ENCODE assay signal across 8 cellular contexts in the genomic region with DNA sequence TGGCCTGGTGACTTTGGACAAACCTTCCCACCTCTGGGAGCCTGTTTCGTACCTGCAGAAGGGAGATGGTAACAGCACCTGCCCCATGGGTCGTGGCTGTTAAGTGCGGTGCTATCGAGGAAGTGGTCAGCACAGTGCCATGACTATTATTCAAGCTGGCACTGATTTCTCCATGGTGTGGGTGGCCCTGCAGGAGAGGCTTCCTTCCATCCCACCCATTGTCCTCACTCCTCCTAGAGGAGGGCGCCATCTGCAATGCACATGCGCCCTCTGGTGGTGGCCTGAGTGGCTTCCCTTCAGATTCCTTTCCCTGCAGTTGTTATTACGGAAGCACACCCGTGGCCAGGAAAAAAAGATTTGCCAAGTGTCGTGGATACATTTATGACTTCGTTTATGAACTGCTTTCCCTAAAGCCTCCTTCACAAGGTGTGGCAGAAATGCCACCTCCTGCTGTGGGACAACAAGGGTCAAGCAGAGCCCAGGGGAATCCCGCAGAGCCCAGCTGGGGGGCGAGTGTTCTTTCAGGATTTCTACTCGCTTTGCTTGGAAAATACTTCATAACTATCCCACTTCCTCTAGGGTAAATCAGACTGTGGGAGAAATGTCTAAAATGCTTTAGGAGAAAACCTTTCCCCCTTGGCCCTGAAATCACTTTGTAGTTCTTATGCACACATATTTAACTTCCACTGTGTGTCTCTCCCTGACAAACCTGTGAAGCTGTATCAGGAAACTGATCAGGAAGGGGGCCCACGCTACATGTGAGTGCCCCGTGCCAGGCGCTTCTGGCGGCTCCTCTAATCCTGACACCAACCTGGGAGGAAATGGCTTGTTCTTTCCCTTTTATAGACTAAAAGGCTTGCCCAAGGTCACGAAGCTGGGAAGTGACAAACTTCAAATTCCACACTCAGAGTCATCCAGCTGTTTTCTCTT.
DNase-seq lines count a peak whose midpoint lies in the region; ATAC-seq and TF ChIP-seq lines count a peak whose summit lies in the region.

No MANE protein-coding gene starts in this region.

- H3K79me2 ChIP-seq in neural cell (replicated peaks; ENCODE audit: insufficient read depth, low read length): no peaks in the 10 kb centered on the region

- no peaks in the 10 kb centered on the region for H3K9me3 Mint-ChIP-seq in activated T-helper 1 cell treated with anti-CD3 and anti-CD28 coated beads, Interleukin-12 subunit alpha, Interleukin-12 subunit beta, Interleukin-2, Interleukin-4 antibody, amounts not matched to agents 30 ng/mL and 10 ng/mL and 1 ng/mL, durations not matched to agents 14 hours and 24 hours and 36 hours
- no peaks in the 10 kb centered on the region for H3K9me3 Mint-ChIP-seq in stimulated activated naive CD8-positive, alpha-beta T cell treated with anti-CD3 and anti-CD28 coated beads, Interleukin-15, amount 100 ng/mL, for 72 hours

- no peak for TF ChIP-seq EP300 in neural cell (conservative IDR thresholded peaks at IDR 0.05; ENCODE audit: poor library complexity, severe bottlenecking)

- peaks cover 3% of the 10 kb centered on the region for H3K36me3 Mint-ChIP-seq in activated T-helper 1 cell treated with anti-CD3 and anti-CD28 coated beads, Interleukin-12 subunit alpha, Interleukin-12 subunit beta, Interleukin-2, Interleukin-4 antibody, amounts not matched to agents 30 ng/mL and 10 ng/mL and 1 ng/mL, durations not matched to agents 14 hours and 24 hours and 36 hours (ENCODE audit: low read depth)

- intact Hi-C loops in Panc1 (cut with micrococcal nuclease; ENCODE audit: unreplicated experiment): loop anchor here (1.0 kb wide), 3 partner anchors 136 to 306 kb away; no protein-coding TSS in a partner anchor
- intact Hi-C loops in activated T-helper 1 cell treated with anti-CD3 and anti-CD28 coated beads, Interleukin-12 subunit alpha, Interleukin-12 subunit beta, Interleukin-2, Interleukin-4 antibody, amounts not matched to agents 30 ng/mL and 10 ng/mL and 1 ng/mL, durations not matched to agents 14 hours and 24 hours and 36 hours (cut with micrococcal nuclease): loop anchor here (1.0 to 2.0 kb wide), 3 partner anchors 75 to 374 kb away; a partner anchor contains a TSS

- peaks cover 41% of the 10 kb centered on the region for H3K4me1 Mint-ChIP-seq in activated T-helper 1 cell treated with anti-CD3 and anti-CD28 coated beads, Interleukin-12 subunit alpha, Interleukin-12 subunit beta, Interleukin-2, Interleukin-4 antibody, amounts not matched to agents 30 ng/mL and 10 ng/mL and 1 ng/mL, durations not matched to agents 14 hours and 24 hours and 36 hours (ENCODE audit: low read depth)
- peaks cover 33% of the 10 kb centered on the region for H3K4me1 Mint-ChIP-seq in stimulated activated naive CD8-positive, alpha-beta T cell treated with anti-CD3 and anti-CD28 coated beads, Interleukin-15, amount 100 ng/mL, for 72 hours

- H3K4me3 Mint-ChIP-seq in activated T-helper 1 cell treated with anti-CD3 and anti-CD28 coated beads, Interleukin-12 subunit alpha, Interleukin-12 subunit beta, Interleukin-2, Interleukin-4 antibody, amounts not matched to agents 30 ng/mL and 10 ng/mL and 1 ng/mL, durations not matched to agents 14 hours and 24 hours and 36 hours: peak overlapping the region; percentile 31
- H3K4me3 Mint-ChIP-seq in stimulated activated naive CD8-positive, alpha-beta T cell treated with anti-CD3 and anti-CD28 coated beads, Interleukin-15, amount 100 ng/mL, for 72 hours: peak overlapping the region; percentile 51 to 81

- no peak overlapping the region for H3K27ac Mint-ChIP-seq in activated T-helper 1 cell treated with anti-CD3 and anti-CD28 coated beads, Interleukin-12 subunit alpha, Interleukin-12 subunit beta, Interleukin-2, Interleukin-4 antibody, amounts not matched to agents 30 ng/mL and 10 ng/mL and 1 ng/mL, durations not matched to agents 14 hours and 24 hours and 36 hours
- H3K27ac Mint-ChIP-seq in stimulated activated naive CD8-positive, alpha-beta T cell treated with anti-CD3 and anti-CD28 coated beads, Interleukin-15, amount 100 ng/mL, for 72 hours: peak overlapping the region; percentile 11 to 71

- peak; percentile 99 for TF ChIP-seq RAD21 in neural cell (conservative IDR thresholded peaks at IDR 0.05)

- H3K27ac ChIP-seq in Panc1 (ENCODE audit: low read length) (peak overlapping the region; percentile 99), neural cell (ENCODE audit: low read length) (no peak overlapping the region)

- H3F3A ChIP-seq in neural cell (ENCODE audit: insufficient read depth, low read length, poor library complexity, severe bottlenecking): no peaks in the 10 kb centered on the region

- BruUV-seq in Panc1 (replicated peaks; lab: Mats Ljungman, UMichigan): no TSS peak

- H4K20me1 ChIP-seq in neural cell (ENCODE audit: insufficient read depth): no peaks in the 10 kb centered on the region

- peak overlapping the region; percentile 10 for H2AFZ ChIP-seq in neural cell (ENCODE audit: low read depth, low read length)

- H3K27me3 Mint-ChIP-seq in activated T-helper 1 cell treated with anti-CD3 and anti-CD28 coated beads, Interleukin-12 subunit alpha, Interleukin-12 subunit beta, Interleukin-2, Interleukin-4 antibody, amounts not matched to agents 30 ng/mL and 10 ng/mL and 1 ng/mL, durations not matched to agents 14 hours and 24 hours and 36 hours (ENCODE audit: insufficient read depth): no peaks in the 10 kb centered on the region
- H3K27me3 Mint-ChIP-seq in stimulated activated naive CD8-positive, alpha-beta T cell treated with anti-CD3 and anti-CD28 coated beads, Interleukin-15, amount 100 ng/mL, for 72 hours: no peaks in the 10 kb centered on the region

- TF ChIP-seq CTCF in Panc1 (IDR thresholded peaks at IDR 0.05): peak; percentile 97
- TF ChIP-seq CTCF in neural cell (IDR thresholded peaks at IDR 0.05; ENCODE audit: poor library complexity, severe bottlenecking): peak; percentile 98

- H3K27me3 ChIP-seq in Panc1 (ENCODE audit: control insufficient read depth, insufficient read depth, low read length): no peaks in the 10 kb centered on the region
- no peaks in the 10 kb centered on the region for H3K27me3 ChIP-seq in neural cell (ENCODE audit: insufficient read depth, low read depth, low read length)

- CTCF ChIA-PET in Panc1 (lab: Charles Lee): interaction anchor here (0.7 to 2.6 kb wide), 4 partner anchors 13 to 307 kb away, joined by 4 to 9 read pairs (median 4); no protein-coding TSS in a partner anchor

- peaks cover 55% of the 10 kb centered on the region for H3K4me1 ChIP-seq in Panc1 (ENCODE audit: control insufficient read depth, insufficient read depth, low read length)

- H3K9me2 ChIP-seq in neural cell (ENCODE audit: insufficient read depth, low read length): no peaks in the 10 kb centered on the region

- H3K4me2 ChIP-seq in neural cell (ENCODE audit: low read length): no peak overlapping the region

- H3K36me3 ChIP-seq in Panc1 (ENCODE audit: control insufficient read depth, insufficient read depth, low read length) (peaks cover 7% of the 10 kb centered on the region), neural cell (ENCODE audit: insufficient read depth, low read length) (no peaks in the 10 kb centered on the region)

- in situ Hi-C loops in KBM-7 (cut with MboI; ENCODE audit: low pct_unique_long_range_greater_than_20kb, low sequenced_read_pairs) (no loop called here), Panc1 (cut with HindIII; ENCODE audit: low pct_unique_long_range_greater_than_20kb, low sequenced_read_pairs) (no loop called here)

- H3K9me3 ChIP-seq in Panc1 (ENCODE audit: control insufficient read depth, insufficient read depth, low read depth, low read length) (no peaks in the 10 kb centered on the region), neural cell (ENCODE audit: low read length) (no peaks in the 10 kb centered on the region)

- POLR2A ChIA-PET in Panc1 (lab: Charles Lee): no interaction called here

- peak; percentile 82 for ATAC-seq in Panc1
- ATAC-seq in stimulated activated naive CD8-positive, alpha-beta T cell treated with anti-CD3 and anti-CD28 coated beads, Interleukin-15, amount 100 ng/mL, for 72 hours: peak; percentile 64

- H3K4me3 ChIP-seq in Panc1 (ENCODE audit: low read depth in 2 of 2, low read length in 2 of 2) (peak overlapping the region; percentile 3 to 15; a peak in 2 of 4 replicates), neural cell (ENCODE audit: low read length) (no peak overlapping the region)

- DNase-seq in DMS79 treated with DMSO at 0.1 percent for 48 hours (lab: John Stamatoyannopoulos, UW) (peak; percentile 77), DMS79 (lab: John Stamatoyannopoulos, UW) (no peak), KBM-7 (peak; percentile 89), Panc1 (ENCODE audit: low read depth, low spot score) (peak; percentile 82), fibroblast of peridontal ligament (ENCODE audit: extremely low read depth) (peak; percentile 87)
- peak; percentile 46 for DNase-seq in activated T-helper 1 cell treated with anti-CD3 and anti-CD28 coated beads, Interleukin-12 subunit alpha, Interleukin-12 subunit beta, Interleukin-2, Interleukin-4 antibody, amounts not matched to agents 30 ng/mL and 10 ng/mL and 1 ng/mL, durations not matched to agents 14 hours and 24 hours and 36 hours (ENCODE audit: low spot score)
- DNase-seq in stimulated activated naive CD8-positive, alpha-beta T cell treated with anti-CD3 and anti-CD28 coated beads, Interleukin-15, amount 100 ng/mL, for 72 hours: peak; percentile 56 to 62

- H3K9ac ChIP-seq in neural cell (ENCODE audit: low read length): no peak overlapping the region

TF ChIP-seq in neural cell, 6 proteins besides CTCF, POLR2A, EP300 and RAD21 (continues in another document):
- TF ChIP-seq MXI1 (conservative IDR thresholded peaks at IDR 0.05; ENCODE audit: poor library complexity, severe bottlenecking) (no peak), SMC3 (conservative IDR thresholded peaks at IDR 0.05; ENCODE audit: poor library complexity) (peak; percentile 100), TAF1 (IDR thresholded peaks at IDR 0.05; ENCODE audit: low read depth) (no peak)
